In the genomic region with DNA sequence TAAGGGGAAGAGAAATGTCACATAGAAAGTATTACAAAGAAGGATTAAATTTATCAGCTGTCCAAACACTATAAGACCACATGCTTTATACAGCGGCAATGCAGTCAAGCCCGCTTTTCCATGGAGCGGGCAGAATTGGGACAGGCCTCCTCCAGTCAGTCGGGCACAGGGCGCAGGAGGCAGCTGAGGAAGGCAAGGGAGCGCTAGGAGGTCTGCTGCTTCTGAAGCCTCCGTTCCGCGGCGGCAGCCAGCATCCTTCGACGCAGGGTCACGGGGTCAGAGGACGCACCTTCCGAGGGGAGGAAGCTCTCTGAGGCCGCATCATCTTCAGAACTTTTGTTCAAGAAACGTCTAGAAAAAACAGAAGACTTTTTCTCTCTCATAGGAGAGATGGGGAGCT, we compare ENCODE assay signal across 18 cellular contexts.
DNase-seq lines count a peak whose midpoint lies in the region; ATAC-seq and TF ChIP-seq lines count a peak whose summit lies in the region.
"Had no signal": no experiment of that assay in that cellular context is flagged by ENCODE, and none has a peak within 500 bp of the region (broad histone marks: within the 10 kb centered on the region; RNA-seq: fewer than 3 reads in every experiment).

No MANE protein-coding gene starts in this region.

- no peak for TF ChIP-seq POLR2A in erythroblast (IDR thresholded peaks at IDR 0.05; ENCODE audit: low read length)

- H3K4me1 Mint-ChIP-seq in CD8-positive, alpha-beta memory T cell = peaks cover 0 to 5% (median 2%) of the 10 kb centered on the region in 3 donors
- no peaks in the 10 kb centered on the region for H3K4me1 Mint-ChIP-seq in central memory CD8-positive, alpha-beta T cell
- H3K4me1 Mint-ChIP-seq in stimulated activated effector memory CD8-positive, alpha-beta T cell treated with anti-CD3 and anti-CD28 coated beads, Interleukin-12 subunit alpha, Interleukin-12 subunit beta, amount 100 ng/mL, for 72 hours = peaks cover 15% of the 10 kb centered on the region

- CTCF ChIA-PET in CD8-positive, alpha-beta memory T cell (lab: Charles Lee) = no interaction called here

- H3K4me3 ChIP-seq in CD8-positive, alpha-beta memory T cell (ENCODE audit: low read length) = no peak overlapping the region
- H3K4me3 ChIP-seq: PC-9 had no signal

- H3K36me3 Mint-ChIP-seq in CD8-positive, alpha-beta memory T cell = peaks cover 0 to 60% (median 18%) of the 10 kb centered on the region in 3 donors
- peaks cover 7% of the 10 kb centered on the region for H3K36me3 Mint-ChIP-seq in central memory CD8-positive, alpha-beta T cell (ENCODE audit: insufficient read depth)
- peaks cover 51% of the 10 kb centered on the region for H3K36me3 Mint-ChIP-seq in stimulated activated effector memory CD8-positive, alpha-beta T cell treated with anti-CD3 and anti-CD28 coated beads, Interleukin-12 subunit alpha, Interleukin-12 subunit beta, amount 100 ng/mL, for 72 hours

- no peaks in the 10 kb centered on the region for H3K4me1 ChIP-seq in CD8-positive, alpha-beta memory T cell (ENCODE audit: insufficient read depth, low read length)

- peak overlapping the region in 5 of 8 donors; percentile 5 to 83 (median 63) for H3K27ac Mint-ChIP-seq in CD8-positive, alpha-beta memory T cell
- H3K27ac Mint-ChIP-seq in central memory CD8-positive, alpha-beta T cell (ENCODE audit: low read depth) = peak overlapping the region; percentile 67
- peak overlapping the region; percentile 24 for H3K27ac Mint-ChIP-seq in stimulated activated effector memory CD8-positive, alpha-beta T cell treated with anti-CD3 and anti-CD28 coated beads, Interleukin-12 subunit alpha, Interleukin-12 subunit beta, amount 100 ng/mL, for 72 hours

- H3K9me3 ChIP-seq in CD8-positive, alpha-beta memory T cell (ENCODE audit: low read length) = no peaks in the 10 kb centered on the region

- peak; percentile 35 for DNase-seq in activated CD8-positive, alpha-beta memory T cell treated with anti-CD3 and anti-CD28 coated beads, Interleukin-2, amount 50 U/mL, for 48 hours
- no peak for DNase-seq in activated CD8-positive, alpha-beta memory T cell treated with anti-CD3 and anti-CD28 coated beads for 24 hours
- no peak for DNase-seq in CD8-positive, alpha-beta memory T cell
- DNase-seq in central memory CD8-positive, alpha-beta T cell (ENCODE audit: low spot score in 2 of 2) = no peak
- DNase-seq in stimulated activated effector memory CD8-positive, alpha-beta T cell treated with anti-CD3 and anti-CD28 coated beads, Interleukin-12 subunit alpha, Interleukin-12 subunit beta, amount 100 ng/mL, for 72 hours (ENCODE audit: low spot score in 2 of 2) = no peak
- DNase-seq in erythroblast (lab: John Stamatoyannopoulos, UW) = no peak
- no peak for DNase-seq in NCI-H2081 (lab: John Stamatoyannopoulos, UW)
- DNase-seq: 8988T, DMS 273 treated with DMSO at 0.1 percent for 48 hours, DND-41, NCI-H1417 treated with DMSO at 0.1 percent for 48 hours, NCI-H187 treated with DMSO at 0.1 percent for 48 hours, NCI-H226, NCI-H524 treated with DMSO at 0.1 percent for 48 hours had no signal

- no peak overlapping the region for H3K4me3 Mint-ChIP-seq in CD8-positive, alpha-beta memory T cell
- H3K4me3 Mint-ChIP-seq in central memory CD8-positive, alpha-beta T cell = no peak overlapping the region
- no peak overlapping the region for H3K4me3 Mint-ChIP-seq in stimulated activated effector memory CD8-positive, alpha-beta T cell treated with anti-CD3 and anti-CD28 coated beads, Interleukin-12 subunit alpha, Interleukin-12 subunit beta, amount 100 ng/mL, for 72 hours
- H3K4me3 Mint-ChIP-seq: CD14-positive monocyte had no signal

- ATAC-seq in central memory CD8-positive, alpha-beta T cell (replicated peaks; ENCODE audit: extremely low read depth, poor library complexity, severe bottlenecking) = no peak
- ATAC-seq in stimulated activated effector memory CD8-positive, alpha-beta T cell treated with anti-CD3 and anti-CD28 coated beads, Interleukin-12 subunit alpha, Interleukin-12 subunit beta, amount 100 ng/mL, for 72 hours = no peak
- ATAC-seq in GM18519 (IDR thresholded peaks at IDR 0.05; ENCODE audit: low FRiP score, unreplicated experiment) = no peak

- POLR2A ChIA-PET in CD8-positive, alpha-beta memory T cell (lab: Charles Lee) = no interaction called here

- H3K27me3 ChIP-seq in CD8-positive, alpha-beta memory T cell (ENCODE audit: insufficient read depth, low read length, poor library complexity, severe bottlenecking) = no peaks in the 10 kb centered on the region

- peaks cover 11% of the 10 kb centered on the region for H3K36me3 ChIP-seq in CD8-positive, alpha-beta memory T cell (ENCODE audit: insufficient read depth, low read length)

- H3K9me3 Mint-ChIP-seq in CD8-positive, alpha-beta memory T cell = no peaks in the 10 kb centered on the region
- no peaks in the 10 kb centered on the region for H3K9me3 Mint-ChIP-seq in central memory CD8-positive, alpha-beta T cell
- H3K9me3 Mint-ChIP-seq in stimulated activated effector memory CD8-positive, alpha-beta T cell treated with anti-CD3 and anti-CD28 coated beads, Interleukin-12 subunit alpha, Interleukin-12 subunit beta, amount 100 ng/mL, for 72 hours = no peaks in the 10 kb centered on the region
- H3K9me3 Mint-ChIP-seq: CD14-positive monocyte had no signal

- no peaks in the 10 kb centered on the region for H3K27me3 Mint-ChIP-seq in CD8-positive, alpha-beta memory T cell
- H3K27me3 Mint-ChIP-seq in central memory CD8-positive, alpha-beta T cell = no peaks in the 10 kb centered on the region

- no peak overlapping the region for H3K27ac ChIP-seq in CD8-positive, alpha-beta memory T cell (ENCODE audit: low read depth, low read length)
- H3K27ac ChIP-seq: KMS-11, PC-9 had no signal
